Comparison of ENCODE assay signal across 17 cellular contexts in genomic region chr5:139681112-139681458, GRCh38. TPM values are rescaled to one million over a fixed set of nuclear protein-coding genes. Genes with fewer than 3 reads are reported as not detected.
DNase-seq lines count a peak whose midpoint lies in the region; ATAC-seq and TF ChIP-seq lines count a peak whose summit lies in the region.
"Had no signal": no experiment of that assay in that cellular context is flagged by ENCODE, and none has a peak within 500 bp of the region (broad histone marks: within the 10 kb centered on the region; RNA-seq: fewer than 3 reads in every experiment).

No MANE protein-coding gene starts in this region.

- ATAC-seq in psoas muscle = no peak
- ATAC-seq in activated CD4-positive, alpha-beta T cell treated with anti-CD3 and anti-CD28 coated beads for 36 hours = no peak

- H3K9me3 Mint-ChIP-seq in activated CD4-positive, alpha-beta T cell treated with anti-CD3 and anti-CD28 coated beads for 36 hours (ENCODE audit: low read depth) = no peaks in the 10 kb centered on the region
- H3K9me3 Mint-ChIP-seq: CD4-positive, alpha-beta T cell; H9 had no signal

- no peak for TF ChIP-seq POLR2A in sigmoid colon (IDR thresholded peaks at IDR 0.05)

- no peaks in the 10 kb centered on the region for H3K9me3 ChIP-seq in psoas muscle
- H3K9me3 ChIP-seq in sigmoid colon = no peaks in the 10 kb centered on the region

- H3K27ac Mint-ChIP-seq in activated CD4-positive, alpha-beta T cell treated with anti-CD3 and anti-CD28 coated beads for 36 hours = no peak overlapping the region
- H3K27ac Mint-ChIP-seq: CD4-positive, alpha-beta T cell; H9 had no signal

- intact Hi-C loops in psoas muscle (cut with DNase I) (loop anchor here in 1 of 2 donors (5.0 kb wide), 1 partner anchor 34 kb away; the partner anchor contains the start of gene CXXC5), sigmoid colon (cut with DNase I) (no loop called here)
- intact Hi-C loops in activated CD4-positive, alpha-beta T cell treated with anti-CD3 and anti-CD28 coated beads for 36 hours (cut with DNase I, micrococcal nuclease) = no loop called here

- H3K27ac ChIP-seq in caudate nucleus (ENCODE audit: low read depth, low read length) (peak overlapping the region; percentile 97), layer of hippocampus (ENCODE audit: low read depth, low read length) (peak overlapping the region; percentile 98), psoas muscle (peak overlapping the region; percentile 65), sigmoid colon (no peak overlapping the region)

- TF ChIP-seq CTCF in psoas muscle (IDR thresholded peaks at IDR 0.05) = no peak
- no peak for TF ChIP-seq CTCF in sigmoid colon (IDR thresholded peaks at IDR 0.05)

- H3K27me3 ChIP-seq in layer of hippocampus (ENCODE audit: control insufficient read depth, insufficient read depth, low read length) (no peaks in the 10 kb centered on the region), psoas muscle (ENCODE audit: insufficient read depth in 3 of 3, low read length in 2 of 3) (no peaks in the 10 kb centered on the region), sigmoid colon (no peaks in the 10 kb centered on the region)

- no peak overlapping the region for H3K4me3 Mint-ChIP-seq in activated CD4-positive, alpha-beta T cell treated with anti-CD3 and anti-CD28 coated beads for 36 hours
- H3K4me3 Mint-ChIP-seq: CD4-positive, alpha-beta T cell; H9 had no signal

- peak in 1 of 61 donors; percentile 71 for DNase-seq in caudate nucleus (lab: John Stamatoyannopoulos, UW)
- no peak for DNase-seq in psoas muscle
- DNase-seq in sigmoid colon = no peak
- no peak for DNase-seq in NCI-H1417 treated with DMSO at 0.1 percent for 48 hours (lab: John Stamatoyannopoulos, UW)
- DNase-seq in glomerular visceral epithelial cell (ENCODE audit: extremely low spot score) = no peak
- no peak for DNase-seq in activated CD4-positive, alpha-beta T cell treated with anti-CD3 and anti-CD28 coated beads for 36 hours
- DNase-seq: CD4-positive, alpha-beta T cell; COR-L47; DMS79; H9; Kasumi-1; NCI-H1694 treated with DMSO at 0.1 percent for 48 hours; NCI-H2081 treated with DMSO at 0.1 percent for 48 hours; NCI-H446; NCI-H526; Right ventricle myocardium superior had no signal

- H3K4me1 ChIP-seq in psoas muscle (peaks cover 79% of the 10 kb centered on the region), sigmoid colon (peaks cover 0 to 42% (median 28%) of the 10 kb centered on the region in 4 donors)

- POLR2A ChIA-PET in activated CD4-positive, alpha-beta T cell treated with anti-CD3 and anti-CD28 coated beads for 36 hours (lab: Charles Lee) = no interaction called here

- no peaks in the 10 kb centered on the region for H3K27me3 Mint-ChIP-seq in activated CD4-positive, alpha-beta T cell treated with anti-CD3 and anti-CD28 coated beads for 36 hours
- H3K27me3 Mint-ChIP-seq: CD4-positive, alpha-beta T cell had no signal

- peaks cover 5% of the 10 kb centered on the region for H3K4me1 Mint-ChIP-seq in activated CD4-positive, alpha-beta T cell treated with anti-CD3 and anti-CD28 coated beads for 36 hours

- TF ChIP-seq EP300 in sigmoid colon (IDR thresholded peaks at IDR 0.05) = no peak

- H3K36me3 Mint-ChIP-seq in activated CD4-positive, alpha-beta T cell treated with anti-CD3 and anti-CD28 coated beads for 36 hours (ENCODE audit: low read depth) = no peaks in the 10 kb centered on the region

- H3K36me3 ChIP-seq in psoas muscle (ENCODE audit: insufficient read depth in 1 of 2, low read depth in 1 of 2) (peaks cover 0 to 48% of the 10 kb centered on the region in 2 donors), sigmoid colon (peaks cover 0 to 27% (median 2%) of the 10 kb centered on the region in 4 donors)

- no peak overlapping the region for H3K4me3 ChIP-seq in psoas muscle
- H3K4me3 ChIP-seq in sigmoid colon = no peak overlapping the region

- CTCF ChIA-PET in activated CD4-positive, alpha-beta T cell treated with anti-CD3 and anti-CD28 coated beads for 36 hours (lab: Charles Lee) = no interaction called here

- WGBS in psoas muscle, 3 donors = 87 to 94% (median 87%) methylated on average over 22 of the region's 22 CpGs
- WGBS in sigmoid colon, 2 donors = 97% methylated on average over 22 of the region's 22 CpGs

RNA-seq across cellular contexts. Expression of gene CXXC5, which starts 32.9 kb away (rescaled TPM):
- total RNA-seq in psoas muscle (10 to 100 TPM; 31.9 to 88.3 (median 48.5) TPM), sigmoid colon (10 to 100 TPM; 16.7 to 25.3 (median 18.5) TPM)
- polyA plus RNA-seq in psoas muscle (10 to 100 TPM; 24.5 to 48.5 (median 27.0) TPM), sigmoid colon (10 to 100 TPM; 15.7 to 30.0 (median 28.1) TPM)
- total RNA-seq in activated CD4-positive, alpha-beta T cell treated with anti-CD3 and anti-CD28 coated beads for 36 hours = 1 to 10 TPM in 1 of 2 experiments, under 1 TPM in 1; 0.82 to 1.1 TPM

Comparison
In these comparisons a context has a peak if more than half of its experiments do, and no peak if none do; other contexts are left out.
1. H3K27ac ChIP-seq: peak in caudate nucleus (single experiment), layer of hippocampus (single experiment) and psoas muscle (single experiment); none in sigmoid colon (0 of 4).
2. RNA of gene CXXC5, which starts 32.9 kb away (total RNA-seq): 31.9 to 88.3 TPM in psoas muscle and 16.7 to 25.3 TPM in sigmoid colon; 0.82 to 1.1 TPM in activated CD4-positive, alpha-beta T cell treated with anti-CD3 and anti-CD28 coated beads for 36 hours; every median in the first group is over 4 times any median in the second.